ENCODE assay signal across 8 cellular contexts in genomic region chr9:125750656-125751035, GRCh38. TPM values are rescaled to one million over a fixed set of nuclear protein-coding genes. Genes with fewer than 3 reads are reported as not detected.
DNase-seq lines count a peak whose midpoint lies in the region; ATAC-seq and TF ChIP-seq lines count a peak whose summit lies in the region.

No MANE protein-coding gene starts in this region.

- peak overlapping the region; percentile 55; the same call in 1 of the 2 replicates for H3K23ac ChIP-seq in IMR-90 (ENCODE audit: low read depth, low read length)

- no peak overlapping the region for H3K4ac ChIP-seq in IMR-90 (ENCODE audit: low read depth, low read length)

- in situ Hi-C loops in IMR-90 (cut with MboI; ENCODE audit: low sequenced_read_pairs), result no loop called here

- no peak overlapping the region for H4K91ac ChIP-seq in IMR-90 (ENCODE audit: insufficient read depth, low read depth, low read length)

- no peak for TF ChIP-seq CTCF in IMR-90 (conservative IDR thresholded peaks at IDR 0.05; ENCODE audit: low read depth, low read length)
- TF ChIP-seq CTCF in endothelial cell (IDR thresholded peaks at IDR 0.05; ENCODE audit: unreplicated experiment), result no peak

- WGBS in IMR-90 (ENCODE audit: extremely low coverage in 2 of 2, insufficient read length in 1 of 2), 2 experiments, result no CpG with 5 or more reads among the region's 6 CpGs
- WGBS in mesodermal cell (ENCODE audit: insufficient coverage in 2 of 2), 2 experiments, result 48% methylated on average over 2 of the region's 6 CpGs; no CpG with 5 or more reads in 1 of the 2 experiments

- H2BK5ac ChIP-seq in IMR-90 (ENCODE audit: low read depth, low read length, poor library complexity, severe bottlenecking), result no peak overlapping the region

- peaks cover 2% of the 10 kb centered on the region for H3K9me1 ChIP-seq in IMR-90 (ENCODE audit: insufficient read depth, low read length)

- no peak overlapping the region for H2AK5ac ChIP-seq in IMR-90 (ENCODE audit: low read depth, low read length)

- no TSS peak for BruUV-seq in IMR-90 (replicated peaks; lab: Mats Ljungman, UMichigan)

- H2BK20ac ChIP-seq in IMR-90 (ENCODE audit: low read depth, low read length), result no peak overlapping the region

- H3K27me3 ChIP-seq in IMR-90 (ENCODE audit: control insufficient read depth, insufficient read depth, low read length), result no peaks in the 10 kb centered on the region

- no peak overlapping the region for H3K9ac ChIP-seq in IMR-90 (ENCODE audit: low read depth, low read length)

- no peak overlapping the region for H2AFZ ChIP-seq in IMR-90 (replicated peaks; ENCODE audit: low read length, poor library complexity)

- DNase-seq in EH (ENCODE audit: low read depth) (peak; percentile 12), IMR-90 (no peak), astrocyte of the hippocampus (ENCODE audit: low read depth, low spot score) (peak; percentile 24), T1000 (lab: John Stamatoyannopoulos, UW) (no peak), GM19240 (ENCODE audit: insufficient read length, low spot score) (no peak), inferior parietal cortex (ENCODE audit: extremely low spot score) (no peak), endothelial cell (ENCODE audit: low spot score) (no peak)

- POLR2A ChIA-PET in IMR-90 (lab: Charles Lee; ENCODE audit: unreplicated experiment), result no interaction called here

- 0 out of 2 replicates have a peak overlapping the region, but pooled peaks have one; percentile 35 for H3K14ac ChIP-seq in IMR-90 (replicated peaks; ENCODE audit: low read depth, low read length)

- intact Hi-C loops in IMR-90 (cut with micrococcal nuclease), result loop anchor here (5.0 kb wide), 1 partner anchor 77 kb away; no protein-coding TSS in a partner anchor

- no peak overlapping the region for H3K4me3 Mint-ChIP-seq in endothelial cell (ENCODE audit: unreplicated experiment)

- no peaks in the 10 kb centered on the region for H3K36me3 Mint-ChIP-seq in endothelial cell (ENCODE audit: low read depth, unreplicated experiment)

- H3K56ac ChIP-seq in IMR-90 (ENCODE audit: extremely low read depth, insufficient read depth, low read length), result no peak overlapping the region

- H3K79me1 ChIP-seq in IMR-90 (ENCODE audit: low read depth in 1 of 2, low read length in 2 of 2), result peaks cover 10 to 42% of the 10 kb centered on the region in 2 experiments; a peak in 3 of 4 replicates

- peak overlapping the region; percentile 5; the same call in 1 of the 2 replicates for H3K4me3 ChIP-seq in IMR-90 (ENCODE audit: insufficient read depth, low read depth, low read length)
- H3K4me3 ChIP-seq in mesodermal cell (ENCODE audit: extremely low read depth, insufficient read depth, low read length, poor library complexity, severe bottlenecking), result peak overlapping the region; percentile 86

- H3K4me1 ChIP-seq in IMR-90 (ENCODE audit: control insufficient read depth, insufficient read depth, low read length) (peaks cover 2% of the 10 kb centered on the region; the same call in 1 of the 2 replicates), mesodermal cell (ENCODE audit: control insufficient read depth, insufficient read depth, low read length, poor library complexity, severe bottlenecking) (peaks cover 5% of the 10 kb centered on the region)

- no peak overlapping the region for H3K18ac ChIP-seq in IMR-90 (ENCODE audit: low read depth, low read length)

- H3K4me1 Mint-ChIP-seq in endothelial cell (ENCODE audit: unreplicated experiment), result peaks cover 8% of the 10 kb centered on the region

- H2BK15ac ChIP-seq in IMR-90 (ENCODE audit: low read depth, low read length), result no peak overlapping the region

- H4K20me1 ChIP-seq in IMR-90 (ENCODE audit: insufficient read depth, low read length), result peaks cover 8% of the 10 kb centered on the region; the same call in 1 of the 2 replicates

- no peak overlapping the region for H4K5ac ChIP-seq in IMR-90 (ENCODE audit: low read depth, low read length)

- no peak for TF ChIP-seq RAD21 in IMR-90 (IDR thresholded peaks at IDR 0.05; ENCODE audit: low read length)

- peaks cover 4% of the 10 kb centered on the region for H3K27me3 Mint-ChIP-seq in endothelial cell (ENCODE audit: unreplicated experiment)

- dilution Hi-C loops in IMR-90 (cut with HindIII; ENCODE audit: low sequenced_read_pairs, unreplicated experiment), result no loop called here

- no peaks in the 10 kb centered on the region for H3K9me3 Mint-ChIP-seq in endothelial cell (ENCODE audit: unreplicated experiment)

- H3K27ac Mint-ChIP-seq in endothelial cell (ENCODE audit: unreplicated experiment), result no peak overlapping the region

- CTCF ChIA-PET in IMR-90 (lab: Yijun Ruan, JAX), result interaction anchor here (0.9 kb wide), 1 partner anchor 9 kb away, joined by 3 read pairs; no protein-coding TSS in a partner anchor

- no peak overlapping the region for H2BK120ac ChIP-seq in IMR-90 (ENCODE audit: low read depth, low read length)

- H3K4me2 ChIP-seq in IMR-90 (ENCODE audit: low read depth, low read length), result peak overlapping the region; percentile 89

- H3K9me3 ChIP-seq in IMR-90 (ENCODE audit: control insufficient read depth, insufficient read depth, low read length) (no peaks in the 10 kb centered on the region), mesodermal cell (ENCODE audit: control insufficient read depth, low read length) (no peaks in the 10 kb centered on the region)

- ATAC-seq in IMR-90 (ENCODE audit: low read depth), result no peak

- H4K8ac ChIP-seq in IMR-90 (ENCODE audit: low read depth in 2 of 2, low read length in 2 of 2), result peak overlapping the region in 1 of 2 experiments; percentile 13; a peak in 1 of 4 replicates

- no peak for TF ChIP-seq POLR2A in IMR-90 (IDR thresholded peaks at IDR 0.05; ENCODE audit: low read depth, low read length)

- no peaks in the 10 kb centered on the region for H3K36me3 ChIP-seq in IMR-90 (ENCODE audit: control insufficient read depth, insufficient read depth, low read length)
- H3K36me3 ChIP-seq in mesodermal cell (ENCODE audit: control insufficient read depth, insufficient read depth, low read length), result peaks cover 21% of the 10 kb centered on the region

- H3K27ac ChIP-seq in IMR-90 (ENCODE audit: insufficient read depth, low read length), result peak overlapping the region; percentile 44; the same call in 1 of the 2 replicates
- H3K27ac ChIP-seq in mesodermal cell (ENCODE audit: low read depth, low read length, severe bottlenecking), result peak overlapping the region; percentile 60

- H2AK9ac ChIP-seq in IMR-90 (replicated peaks; ENCODE audit: low read depth, low read length, poor library complexity), result no peak overlapping the region

TF ChIP-seq in IMR-90, 13 proteins besides CTCF, POLR2A, EP300 and RAD21:
- TF ChIP-seq CEBPB (IDR thresholded peaks at IDR 0.05; ENCODE audit: low read depth, low read length) (no peak), RCOR1 (IDR thresholded peaks at IDR 0.05; ENCODE audit: insufficient replicate concordance, low read length) (no peak), NFE2L2 (IDR thresholded peaks at IDR 0.05; ENCODE audit: low read depth, low read length) (no peak), CHD1 (IDR thresholded peaks at IDR 0.05; ENCODE audit: low read depth, low read length) (no peak), RFX5 (IDR thresholded peaks at IDR 0.05; ENCODE audit: low read depth, low read length) (no peak)
- TF ChIP-seq, protein P1, sequence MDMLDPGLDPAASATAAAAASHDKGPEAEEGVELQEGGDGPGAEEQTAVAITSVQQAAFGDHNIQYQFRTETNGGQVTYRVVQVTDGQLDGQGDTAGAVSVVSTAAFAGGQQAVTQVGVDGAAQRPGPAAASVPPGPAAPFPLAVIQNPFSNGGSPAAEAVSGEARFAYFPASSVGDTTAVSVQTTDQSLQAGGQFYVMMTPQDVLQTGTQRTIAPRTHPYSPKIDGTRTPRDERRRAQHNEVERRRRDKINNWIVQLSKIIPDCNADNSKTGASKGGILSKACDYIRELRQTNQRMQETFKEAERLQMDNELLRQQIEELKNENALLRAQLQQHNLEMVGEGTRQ (IDR thresholded peaks at IDR 0.05; ENCODE audit: low read depth, low read length), result no peak
- TF ChIP-seq, protein P2, sequence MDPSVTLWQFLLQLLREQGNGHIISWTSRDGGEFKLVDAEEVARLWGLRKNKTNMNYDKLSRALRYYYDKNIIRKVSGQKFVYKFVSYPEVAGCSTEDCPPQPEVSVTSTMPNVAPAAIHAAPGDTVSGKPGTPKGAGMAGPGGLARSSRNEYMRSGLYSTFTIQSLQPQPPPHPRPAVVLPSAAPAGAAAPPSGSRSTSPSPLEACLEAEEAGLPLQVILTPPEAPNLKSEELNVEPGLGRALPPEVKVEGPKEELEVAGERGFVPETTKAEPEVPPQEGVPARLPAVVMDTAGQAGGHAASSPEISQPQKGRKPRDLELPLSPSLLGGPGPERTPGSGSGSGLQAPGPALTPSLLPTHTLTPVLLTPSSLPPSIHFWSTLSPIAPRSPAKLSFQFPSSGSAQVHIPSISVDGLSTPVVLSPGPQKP (IDR thresholded peaks at IDR 0.05; ENCODE audit: borderline replicate concordance, low read depth, low read length), result no peak

RNA-seq across cellular contexts. Expression of gene PBX3, which starts 3.5 kb away (rescaled TPM):
- total RNA-seq in IMR-90 (2012; rRNA removed), result 15.6 and 16.4 TPM in 2 replicates
- 12.0 and 13.1 TPM in 2 replicates for polyA plus RNA-seq in IMR-90 (2012; rRNA removed)
- polyA plus RNA-seq in IMR-90 (2012; cell fraction: cytosol; rRNA removed), result 3.5 and 6.0 TPM in 2 replicates
- polyA plus RNA-seq in IMR-90 (2012; cell fraction: nucleus; rRNA removed; ENCODE audit: low replicate concordance), result 8.6 and 46.5 TPM in 2 replicates
- 61.6 TPM for polyA plus RNA-seq in mesodermal cell (2013, experiment 1 of 2)
- 60.1 TPM for polyA plus RNA-seq in mesodermal cell (2013, experiment 2 of 2)
- 37.6 TPM for total RNA-seq in endothelial cell (ENCODE audit: unreplicated experiment)

RNA-seq across cellular contexts. Expression of gene MAPKAP1, which starts 43.6 kb away (rescaled TPM):
- total RNA-seq in IMR-90 (2012; rRNA removed), result 122 and 158 TPM in 2 replicates
- 75.0 and 87.2 TPM in 2 replicates for polyA plus RNA-seq in IMR-90 (2012; rRNA removed)
- 57.5 and 86.3 TPM in 2 replicates for polyA plus RNA-seq in IMR-90 (2012; cell fraction: cytosol; rRNA removed)
- 53.4 and 70.8 TPM in 2 replicates for polyA plus RNA-seq in IMR-90 (2012; cell fraction: nucleus; rRNA removed; ENCODE audit: low replicate concordance)
- 86.4 TPM for polyA plus RNA-seq in mesodermal cell (2013, experiment 1 of 2)
- 74.2 TPM for polyA plus RNA-seq in mesodermal cell (2013, experiment 2 of 2)
- 74.6 TPM for total RNA-seq in endothelial cell (ENCODE audit: unreplicated experiment)

Comparison
In these comparisons a context has a peak if more than half of its experiments do, and no peak if none do; other contexts are left out.
1. DNase-seq: peak in EH (single experiment) and astrocyte of the hippocampus (single experiment); none in IMR-90 (single experiment), T1000 (single experiment), GM19240 (single experiment), inferior parietal cortex (single experiment) and endothelial cell (single experiment).